In the genomic region with DNA sequence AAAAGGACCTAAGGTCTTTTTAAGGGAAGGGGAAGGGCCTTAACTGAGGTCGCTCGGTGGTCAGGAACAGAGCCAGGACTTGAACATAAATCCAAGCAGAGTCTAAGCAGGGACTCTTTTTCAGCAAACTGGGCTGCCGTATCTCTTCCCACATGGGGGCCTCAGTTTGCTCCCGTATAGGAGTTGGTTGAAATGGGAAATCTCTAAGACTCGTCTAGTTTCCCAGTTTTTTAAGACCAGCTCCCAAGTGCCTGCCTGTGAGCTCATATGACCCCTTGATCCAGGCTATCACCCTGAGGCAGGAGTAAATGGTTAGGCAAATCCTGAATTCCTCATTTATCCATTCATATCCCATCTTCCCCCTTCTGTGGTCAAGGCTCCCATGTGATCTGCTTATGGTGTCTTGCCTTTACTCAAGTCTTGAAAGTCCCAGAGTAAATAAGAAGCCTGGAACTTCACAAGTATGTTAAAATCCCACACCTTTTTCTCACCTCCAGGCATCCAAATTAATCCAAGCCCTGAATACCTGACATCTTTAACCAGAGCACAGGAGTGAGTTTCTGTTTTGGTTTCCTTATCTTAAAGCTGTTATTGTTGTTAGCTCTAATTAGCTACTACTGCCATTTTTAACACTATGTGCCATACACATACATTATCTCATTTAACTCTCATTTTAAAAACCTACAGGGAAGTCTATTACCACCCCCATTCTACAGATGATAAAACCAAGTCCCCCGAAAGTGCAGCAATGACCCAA, we compare ENCODE assay signal across 15 cellular contexts. TPM values are rescaled to one million over a fixed set of nuclear protein-coding genes. Genes with fewer than 3 reads are reported as not detected.
A peak's percentile ranks its signal among the peaks of the same experiment; 100 is the strongest.
DNase-seq lines count a peak whose midpoint lies in the region; ATAC-seq and TF ChIP-seq lines count a peak whose summit lies in the region.
"Had no signal": no experiment of that assay in that cellular context is flagged by ENCODE, and none has a peak within 500 bp of the region (broad histone marks: within the 10 kb centered on the region; RNA-seq: fewer than 3 reads in every experiment).

No MANE protein-coding gene starts in this region.

- H3K9me3 ChIP-seq in GM23248 (ENCODE audit: low read depth) (no peaks in the 10 kb centered on the region), WERI-Rb-1 (ENCODE audit: severe bottlenecking) (no peaks in the 10 kb centered on the region), gastroesophageal sphincter (no peaks in the 10 kb centered on the region)

- H4K20me1 ChIP-seq in GM23248 (ENCODE audit: insufficient read depth), result no peaks in the 10 kb centered on the region

- WGBS in GM23248 (ENCODE audit: low coverage in 1 of 2, low lambda C conversion rate in 2 of 2, missing lambda C conversion rate in 2 of 2), 2 experiments, result 65 to 67% methylated on average over 6 of the region's 6 CpGs
- WGBS in gastroesophageal sphincter (ENCODE audit: low coverage in 1 of 2), 2 donors, result 15 to 70% methylated on average over 2 to 5 of the region's 6 CpGs

- no peaks in the 10 kb centered on the region for H3K79me2 ChIP-seq in GM23248 (ENCODE audit: insufficient read depth)

- H3F3A ChIP-seq in GM23248 (ENCODE audit: insufficient read depth), result peaks cover 19% of the 10 kb centered on the region

- H3K9ac ChIP-seq in GM23248, result peak overlapping the region; percentile 71

- ATAC-seq in gastroesophageal sphincter, result no peak
- no peak for ATAC-seq in GM19467 (IDR thresholded peaks at IDR 0.05; ENCODE audit: unreplicated experiment)
- ATAC-seq: activated T-helper 17 cell treated with anti-CD3 and anti-CD28 coated beads, Interleukin-2, amount 50 U/mL, for 72 hours had no signal

- TF ChIP-seq EP300 in gastroesophageal sphincter (IDR thresholded peaks at IDR 0.05), result no peak

- no peaks in the 10 kb centered on the region for H3K27me3 ChIP-seq in GM23248 (replicated peaks; ENCODE audit: insufficient read depth)
- H3K27me3 ChIP-seq in WERI-Rb-1 (ENCODE audit: insufficient read depth, low read depth, severe bottlenecking), result no peaks in the 10 kb centered on the region
- peaks cover 33% of the 10 kb centered on the region for H3K27me3 ChIP-seq in gastroesophageal sphincter

- peak overlapping the region; percentile 96 for H3K27ac ChIP-seq in GM23248
- peak overlapping the region; percentile 58 for H3K27ac ChIP-seq in WERI-Rb-1
- H3K27ac ChIP-seq in gastroesophageal sphincter, result peak overlapping the region in 3 of 4 donors; percentile 68 to 80 (median 71)

- in situ Hi-C loops in GM23248 (cut with MboI), result no loop called here

- H3K4me3 ChIP-seq in GM23248 (no peak overlapping the region), WERI-Rb-1 (ENCODE audit: low read depth, low read length) (no peak overlapping the region), gastroesophageal sphincter (no peak overlapping the region)

- TF ChIP-seq CTCF in WERI-Rb-1 (IDR thresholded peaks at IDR 0.05; ENCODE audit: low read depth, low read length), result no peak
- no peak for TF ChIP-seq CTCF in gastroesophageal sphincter (IDR thresholded peaks at IDR 0.05)

- DNase-seq in GM23248 (peak; percentile 22), WERI-Rb-1 (peak; percentile 40), stromal cell of bone marrow (ENCODE audit: low read depth) (peak; percentile 42), AML-193 (lab: John Stamatoyannopoulos, UW) (no peak), RPMI8226 (no peak)
- DNase-seq: activated CD4-positive, alpha-beta T cell treated with anti-CD3 and anti-CD28 coated beads, Interleukin-2, amount 10 ng/mL, durations not matched to agents 7 days and 5 days; caudate nucleus; immature natural killer cell; NCI-H1930; nephron progenitor cell had no signal

- H3K4me1 ChIP-seq in GM23248 (ENCODE audit: insufficient read depth), result peaks cover 39% of the 10 kb centered on the region
- H3K4me1 ChIP-seq in gastroesophageal sphincter, result peaks cover 0 to 61% (median 27%) of the 10 kb centered on the region in 3 donors

- H3K36me3 ChIP-seq in GM23248 (ENCODE audit: low read depth), result no peaks in the 10 kb centered on the region
- H3K36me3 ChIP-seq in WERI-Rb-1, result no peaks in the 10 kb centered on the region
- peaks cover 0 to 12% of the 10 kb centered on the region in 2 donors for H3K36me3 ChIP-seq in gastroesophageal sphincter

- no peak for TF ChIP-seq POLR2A in gastroesophageal sphincter (IDR thresholded peaks at IDR 0.05)

- peak overlapping the region; percentile 12 for H3K4me2 ChIP-seq in GM23248 (ENCODE audit: unreplicated experiment)

- H2AFZ ChIP-seq in GM23248, result no peak overlapping the region

- H3K9me2 ChIP-seq in GM23248 (ENCODE audit: insufficient read depth), result no peaks in the 10 kb centered on the region

RNA-seq across cellular contexts. Expression of gene ARSI, which starts 3.0 kb away (rescaled TPM):
- total RNA-seq in GM23248 (2014; rRNA removed; shearing (Covaris generic)), result 4.2 and 4.3 TPM in 2 replicates
- 0.72 and 1.0 TPM in 2 replicates for polyA plus RNA-seq in GM23248 (2016; fragmentation: Nextera tagmentation; extraction: Ambion mirVana)
- total RNA-seq in gastroesophageal sphincter, result 10 to 100 TPM in 1 of 4 donors, 1 to 10 TPM in 3; 3.1 to 11.6 (median 6.8) TPM
- total RNA-seq: activated CD4-positive, alpha-beta T cell treated with anti-CD3 and anti-CD28 coated beads, Interleukin-2, amount 10 ng/mL, durations not matched to agents 7 days and 5 days; activated T-helper 17 cell treated with anti-CD3 and anti-CD28 coated beads, Interleukin-2, amount 50 U/mL, for 72 hours; T-helper 1 cell treated with Interleukin-12 subunit alpha and Interleukin-12 subunit beta and Interleukin-4 antibody, amounts not matched to agents 30 ng/mL and 1 ng/mL, for 36 hours had no signal
- polyA plus RNA-seq: IgD-negative memory B cell, immature natural killer cell had no signal

RNA-seq across cellular contexts. Expression of gene CAMK2A, which starts 10.2 kb away (rescaled TPM):
- 0.43 and 0.51 TPM in 2 replicates for total RNA-seq in GM23248 (2014; rRNA removed; shearing (Covaris generic))
- polyA plus RNA-seq in GM23248 (2016; fragmentation: Nextera tagmentation; extraction: Ambion mirVana), result not detected in 2 replicates
- total RNA-seq in gastroesophageal sphincter, result 1 to 10 TPM; 1.4 to 6.9 (median 3.6) TPM
- total RNA-seq: activated CD4-positive, alpha-beta T cell treated with anti-CD3 and anti-CD28 coated beads, Interleukin-2, amount 10 ng/mL, durations not matched to agents 7 days and 5 days; activated T-helper 17 cell treated with anti-CD3 and anti-CD28 coated beads, Interleukin-2, amount 50 U/mL, for 72 hours; T-helper 1 cell treated with Interleukin-12 subunit alpha and Interleukin-12 subunit beta and Interleukin-4 antibody, amounts not matched to agents 30 ng/mL and 1 ng/mL, for 36 hours had no signal
- polyA plus RNA-seq: IgD-negative memory B cell, immature natural killer cell had no signal

RNA-seq across cellular contexts. Expression of gene TCOF1, which starts 57.7 kb away (rescaled TPM):
- 18.0 and 22.5 TPM in 2 replicates for total RNA-seq in GM23248 (2014; rRNA removed; shearing (Covaris generic))
- 15.1 and 16.3 TPM in 2 replicates for polyA plus RNA-seq in GM23248 (2016; fragmentation: Nextera tagmentation; extraction: Ambion mirVana)
- total RNA-seq in gastroesophageal sphincter, result 10 to 100 TPM; 25.4 to 55.7 (median 31.0) TPM

Comparison
In these comparisons a context has a peak if more than half of its experiments do, and no peak if none do; other contexts are left out.
1. DNase-seq: peak in GM23248 (single experiment), WERI-Rb-1 (single experiment) and stromal cell of bone marrow (single experiment); none in AML-193 (0 of 2) and RPMI8226 (single experiment).
2. Peak in every context shown above with its lines, with median percentiles within 50 percentile points of each other: H3K27ac ChIP-seq.